ENCODE assay signal across 8 cellular contexts in genomic region chr7:114923403-114923713, GRCh38. TPM values are rescaled to one million over a fixed set of nuclear protein-coding genes. Genes with fewer than 3 reads are reported as not detected.
A peak's percentile ranks its signal among the peaks of the same experiment; 100 is the strongest.
DNase-seq lines count a peak whose midpoint lies in the region; ATAC-seq and TF ChIP-seq lines count a peak whose summit lies in the region.

No MANE protein-coding gene starts in this region.

- intact Hi-C loops in ovary (cut with DNase I): loop anchor here in 1 of 4 donors (10.0 kb wide), 1 partner anchor 839 kb away; no protein-coding TSS in a partner anchor

- H3K4me3 ChIP-seq in GM08714 (ENCODE audit: low read length): peak overlapping the region; percentile 96
- peak overlapping the region; percentile 84 for H3K4me3 ChIP-seq in OCI-LY3 (ENCODE audit: low read length)
- H3K4me3 ChIP-seq in ovary: peak overlapping the region; percentile 89

- peak overlapping the region; percentile 92 for H3K9ac ChIP-seq in OCI-LY3 (ENCODE audit: low read length)

- H3K4me2 ChIP-seq in OCI-LY3 (ENCODE audit: low read length): peak overlapping the region; percentile 97

- WGBS in ovary, 3 donors: 1 to 3% (median 2%) methylated on average over 4 of the region's 4 CpGs

- H3K27ac ChIP-seq in OCI-LY3 (ENCODE audit: low read length): peak overlapping the region; percentile 96
- peak overlapping the region; percentile 40 for H3K27ac ChIP-seq in epithelial cell of prostate
- peak overlapping the region in 1 of 2 donors; percentile 88 for H3K27ac ChIP-seq in ovary

- no peaks in the 10 kb centered on the region for H3K9me3 ChIP-seq in OCI-LY3 (ENCODE audit: insufficient read depth, low read length)
- no peaks in the 10 kb centered on the region for H3K9me3 ChIP-seq in ovary

- H3K36me3 ChIP-seq in OCI-LY3 (replicated peaks; ENCODE audit: low read depth, low read length): peaks cover 20% of the 10 kb centered on the region
- H3K36me3 ChIP-seq in ovary: no peaks in the 10 kb centered on the region

- no peaks in the 10 kb centered on the region for H3K27me3 ChIP-seq in OCI-LY3 (ENCODE audit: low read depth, low read length)
- H3K27me3 ChIP-seq in ovary: no peaks in the 10 kb centered on the region

- H2AFZ ChIP-seq in OCI-LY3 (ENCODE audit: low read depth, low read length): no peak overlapping the region

- TF ChIP-seq EP300 in ovary (IDR thresholded peaks at IDR 0.05): no peak

- no peak for ATAC-seq in GM21529 (IDR thresholded peaks at IDR 0.05; ENCODE audit: unreplicated experiment)

- no peaks in the 10 kb centered on the region for H4K20me1 ChIP-seq in OCI-LY3 (ENCODE audit: insufficient read depth, low read length)

- in situ Hi-C loops in G401 (cut with HindIII; ENCODE audit: low sequenced_read_pairs): no loop called here

- no peak for TF ChIP-seq POLR2A in ovary (IDR thresholded peaks at IDR 0.05)

- peaks cover 98% of the 10 kb centered on the region for H3K79me2 ChIP-seq in OCI-LY3 (ENCODE audit: low read length)

- TF ChIP-seq CTCF in OCI-LY3 (IDR thresholded peaks at IDR 0.05; ENCODE audit: low read depth, low read length): no peak
- no peak for TF ChIP-seq CTCF in ovary (IDR thresholded peaks at IDR 0.05)

- H3K4me1 ChIP-seq in OCI-LY3 (ENCODE audit: low read length) (peaks cover 70% of the 10 kb centered on the region), ovary (ENCODE audit: insufficient read depth) (peaks cover 5% of the 10 kb centered on the region)

- no peak for DNase-seq in epithelial cell of prostate (ENCODE audit: low read depth, low spot score)
- DNase-seq in ovary: no peak
- DNase-seq in G401 (ENCODE audit: low spot score): no peak
- DNase-seq in globus pallidus (ENCODE audit: low spot score): no peak
- DNase-seq in hypothalamus (lab: John Stamatoyannopoulos, UW): no peak

RNA-seq across cellular contexts. Expression of gene MDFIC, which starts 1.5 kb away (rescaled TPM):
- total RNA-seq in ovary: 10 to 100 TPM; 13.1 to 25.6 (median 17.9) TPM
- polyA plus RNA-seq in ovary: 10 to 100 TPM; 10.6 to 30.0 TPM
- total RNA-seq in G401 (2014; rRNA removed; shearing (Covaris generic)): 0.06 TPM in 1 of 2 replicates, not detected in the other

Comparison
In these comparisons a context has a peak if more than half of its experiments do, and no peak if none do; other contexts are left out.
1. RNA of gene MDFIC, which starts 1.5 kb away (total RNA-seq): 13.1 to 25.6 TPM in ovary; 0.06 TPM in G401; every median in the first group is over 10 times any median in the second.
2. Peak in every context shown above with its lines, with median percentiles within 50 percentile points of each other: H3K4me3 ChIP-seq.